Comparison of ENCODE assay signal across 13 cellular contexts in the genomic region with DNA sequence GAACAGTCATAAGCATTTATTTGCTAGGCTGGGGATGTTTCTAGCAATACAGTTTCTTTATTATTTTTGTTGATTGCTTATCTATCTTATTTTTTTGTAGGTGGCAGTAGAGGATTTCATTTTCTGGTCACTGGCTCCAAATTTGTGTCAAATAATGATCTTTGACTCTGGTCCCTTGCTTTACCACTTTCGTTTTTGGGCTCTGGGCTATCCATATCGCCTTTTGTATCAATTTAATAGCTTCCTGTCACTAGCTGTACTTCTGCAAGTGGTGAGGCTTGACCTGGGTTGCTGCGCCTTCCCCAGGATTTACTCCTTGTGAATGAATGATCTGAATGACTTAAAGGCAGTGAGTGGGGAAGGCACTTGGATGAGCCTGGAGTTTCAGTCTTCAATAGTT.
"Had no signal": no experiment of that assay in that cellular context is flagged by ENCODE, and none has a peak within 500 bp of the region (broad histone marks: within the 10 kb centered on the region; RNA-seq: fewer than 3 reads in every experiment).

No MANE protein-coding gene starts in this region.

- ATAC-seq: esophagus mucosa, right cardiac atrium had no signal

- DNase-seq: activated CD4-positive, alpha-beta T cell treated with anti-CD3 and anti-CD28 coated beads for 4 hours; activated naive CD4-positive, alpha-beta T cell treated with anti-CD3 and anti-CD28 coated beads for 36 hours; naive B cell; nucleus accumbens; right cardiac atrium; SJCRH30; stimulated activated naive CD4-positive, alpha-beta T cell; upper lobe of left lung had no signal

- H3K9me3 ChIP-seq: SJCRH30, upper lobe of left lung had no signal

- H3K27ac ChIP-seq: SJCRH30, upper lobe of left lung had no signal

- H3K36me3 ChIP-seq: upper lobe of left lung had no signal

- H3K27me3 ChIP-seq: SJCRH30, upper lobe of left lung had no signal

- H3K27ac Mint-ChIP-seq: activated naive CD4-positive, alpha-beta T cell treated with anti-CD3 and anti-CD28 coated beads for 36 hours; activated T-helper 1 cell treated with anti-CD3 and anti-CD28 coated beads, Interleukin-12 subunit alpha, Interleukin-12 subunit beta, Interleukin-2, Interleukin-4 antibody, amounts not matched to agents 30 ng/mL and 10 ng/mL and 1 ng/mL, durations not matched to agents 14 hours and 24 hours and 36 hours; progenitor cell of endocrine pancreas had no signal

- H3K27me3 Mint-ChIP-seq: naive B cell, progenitor cell of endocrine pancreas had no signal

- H3K9me3 Mint-ChIP-seq: activated naive CD4-positive, alpha-beta T cell treated with anti-CD3 and anti-CD28 coated beads for 36 hours; activated T-helper 1 cell treated with anti-CD3 and anti-CD28 coated beads, Interleukin-12 subunit alpha, Interleukin-12 subunit beta, Interleukin-2, Interleukin-4 antibody, amounts not matched to agents 30 ng/mL and 10 ng/mL and 1 ng/mL, durations not matched to agents 14 hours and 24 hours and 36 hours; naive B cell had no signal

- H3K4me3 ChIP-seq: lung, SJCRH30, smooth muscle cell, upper lobe of left lung had no signal

- H3K4me3 Mint-ChIP-seq: activated naive CD4-positive, alpha-beta T cell treated with anti-CD3 and anti-CD28 coated beads for 36 hours; activated T-helper 1 cell treated with anti-CD3 and anti-CD28 coated beads, Interleukin-12 subunit alpha, Interleukin-12 subunit beta, Interleukin-2, Interleukin-4 antibody, amounts not matched to agents 30 ng/mL and 10 ng/mL and 1 ng/mL, durations not matched to agents 14 hours and 24 hours and 36 hours had no signal
